In genomic region chr2:59896499-59896898, GRCh38 we compare ENCODE assay signal across 21 cellular contexts.
"Had no signal": no experiment of that assay in that cellular context is flagged by ENCODE, and none has a peak within 500 bp of the region (broad histone marks: within the 10 kb centered on the region; RNA-seq: fewer than 3 reads in every experiment).

No MANE protein-coding gene starts in this region.

- H3K79me2 ChIP-seq: parathyroid adenoma had no signal

- H3K27me3 Mint-ChIP-seq: effector memory CD8-positive, alpha-beta T cell; type B pancreatic cell had no signal

- H3K4me1 Mint-ChIP-seq: mesothelial cell of epicardium; stimulated activated effector memory CD8-positive, alpha-beta T cell treated with anti-CD3 and anti-CD28 coated beads, Interleukin-12 subunit alpha, Interleukin-12 subunit beta, amount 100 ng/mL, for 72 hours had no signal

- H3K36me3 Mint-ChIP-seq: mesothelial cell of epicardium; stimulated activated effector memory CD8-positive, alpha-beta T cell treated with anti-CD3 and anti-CD28 coated beads, Interleukin-12 subunit alpha, Interleukin-12 subunit beta, amount 100 ng/mL, for 72 hours; type B pancreatic cell had no signal

- H3K4me3 ChIP-seq: adrenal gland, lung, right lobe of liver, smooth muscle cell, stomach had no signal

- H2AFZ ChIP-seq: parathyroid adenoma had no signal

- H3K27ac ChIP-seq: adrenal gland, parathyroid adenoma, right lobe of liver, stomach had no signal

- H3K9ac ChIP-seq: parathyroid adenoma had no signal

- H3K4me1 ChIP-seq: adrenal gland, parathyroid adenoma, right lobe of liver, stomach had no signal

- H3K4me2 ChIP-seq: smooth muscle cell had no signal

- H3K36me3 ChIP-seq: adrenal gland, right lobe of liver, stomach had no signal

- H3K9me3 Mint-ChIP-seq: activated T-cell treated with anti-CD3 and anti-CD28 coated beads, Interleukin-2, amount 50 U/mL, for 4 hours; nephron; type B pancreatic cell had no signal

- H3K27me3 ChIP-seq: adrenal gland, right lobe of liver, stomach had no signal

- DNase-seq: activated CD4-positive, alpha-beta T cell treated with anti-CD3 and anti-CD28 coated beads, Interleukin-2, amount 10 ng/mL, durations not matched to agents 7 days and 5 days; activated CD4-positive, CD25-positive, alpha-beta regulatory T cell; activated CD8-positive, alpha-beta memory T cell treated with anti-CD3 and anti-CD28 coated beads, Interleukin-2, amount 50 U/mL, for 4 hours; activated naive CD4-positive, alpha-beta T cell treated with anti-CD3 and anti-CD28 coated beads, Interleukin-2, amount 50 U/mL, for 16 hours; activated T-cell treated with anti-CD3 and anti-CD28 coated beads, Interleukin-2, amount 50 U/mL, for 4 hours; adrenal gland; effector memory CD8-positive, alpha-beta T cell; foreskin melanocyte; hypothalamus; kidney; right lobe of liver; stimulated activated CD4-positive, alpha-beta T cell treated with anti-CD3 and anti-CD28 coated beads, Interleukin-4, amount 100 ng/mL, for 24 hours; stomach; T-helper 9 cell had no signal

- H3K9me3 ChIP-seq: adrenal gland, right lobe of liver, stomach had no signal

- H3K4me3 Mint-ChIP-seq: activated CD4-positive, alpha-beta T cell treated with anti-CD3 and anti-CD28 coated beads, Interleukin-2, amount 10 ng/mL, durations not matched to agents 7 days and 5 days; activated T-cell treated with anti-CD3 and anti-CD28 coated beads, Interleukin-2, amount 50 U/mL, for 4 hours; effector memory CD8-positive, alpha-beta T cell; mesothelial cell of epicardium; nephron; stimulated activated effector memory CD8-positive, alpha-beta T cell treated with anti-CD3 and anti-CD28 coated beads, Interleukin-12 subunit alpha, Interleukin-12 subunit beta, amount 100 ng/mL, for 72 hours; type B pancreatic cell had no signal

- H3K27ac Mint-ChIP-seq: effector memory CD8-positive, alpha-beta T cell; mesothelial cell of epicardium; nephron; stimulated activated effector memory CD8-positive, alpha-beta T cell treated with anti-CD3 and anti-CD28 coated beads, Interleukin-12 subunit alpha, Interleukin-12 subunit beta, amount 100 ng/mL, for 72 hours; type B pancreatic cell had no signal
